Comparison of ENCODE assay signal across 8 cellular contexts in genomic region chr4:40909363-40909876, GRCh38.
DNase-seq lines count a peak whose midpoint lies in the region; ATAC-seq and TF ChIP-seq lines count a peak whose summit lies in the region.

No MANE protein-coding gene starts in this region.

- H3K27me3 ChIP-seq in SJCRH30 (no peaks in the 10 kb centered on the region), left lung (no peaks in the 10 kb centered on the region)

- intact Hi-C loops in left lung (cut with DNase I) = no loop called here

- H3K36me3 ChIP-seq in SJCRH30 = no peaks in the 10 kb centered on the region
- H3K36me3 ChIP-seq in left lung = no peaks in the 10 kb centered on the region

- peak; percentile 56 for DNase-seq in NCI-H510A treated with DMSO at 0.1 percent for 48 hours (lab: John Stamatoyannopoulos, UW)
- DNase-seq in NCI-H510A (lab: John Stamatoyannopoulos, UW) = no peak
- DNase-seq in RKO (ENCODE audit: low spot score) = peak; percentile 91
- peak; percentile 84 for DNase-seq in dedifferentiated amniotic fluid mesenchymal stem cell (ENCODE audit: extremely low spot score)
- DNase-seq in stimulated activated CD4-positive, alpha-beta T cell treated with anti-CD3 and anti-CD28 coated beads, Interleukin-4, amount 100 ng/mL, for 48 hours (ENCODE audit: low read depth in 2 of 2) = peak; percentile 34 to 35
- DNase-seq in SJCRH30 = no peak
- no peak for DNase-seq in left lung

- H3K4me1 ChIP-seq in SJCRH30 = 0 out of 2 replicates have a peak, but pooled peaks cover 5% of the 10 kb centered on the region
- no peaks in the 10 kb centered on the region for H3K4me1 ChIP-seq in left lung

- no peak for TF ChIP-seq CTCF in left lung (IDR thresholded peaks at IDR 0.05)

- H3K4me3 ChIP-seq in SJCRH30 (no peak overlapping the region), left lung (no peak overlapping the region)

- H3K9me3 ChIP-seq in SJCRH30 (replicated peaks) (no peaks in the 10 kb centered on the region), left lung (no peaks in the 10 kb centered on the region)

- no peak for ATAC-seq in HG02571 (IDR thresholded peaks at IDR 0.05; ENCODE audit: unreplicated experiment)
- ATAC-seq in left lung = no peak

- H3K27ac ChIP-seq in SJCRH30 = no peak overlapping the region
- H3K27ac ChIP-seq in left lung = no peak overlapping the region

Comparison
In these comparisons a context has a peak if more than half of its experiments do, and no peak if none do; other contexts are left out.
1. DNase-seq: peak in NCI-H510A treated with DMSO at 0.1 percent for 48 hours (single experiment), RKO (single experiment), dedifferentiated amniotic fluid mesenchymal stem cell (single experiment) and stimulated activated CD4-positive, alpha-beta T cell treated with anti-CD3 and anti-CD28 coated beads, Interleukin-4, amount 100 ng/mL, for 48 hours (2 of 2); none in NCI-H510A (single experiment), SJCRH30 (0 of 2) and left lung (0 of 2).